17 cellular contexts compared by ENCODE assay signal in the genomic region with DNA sequence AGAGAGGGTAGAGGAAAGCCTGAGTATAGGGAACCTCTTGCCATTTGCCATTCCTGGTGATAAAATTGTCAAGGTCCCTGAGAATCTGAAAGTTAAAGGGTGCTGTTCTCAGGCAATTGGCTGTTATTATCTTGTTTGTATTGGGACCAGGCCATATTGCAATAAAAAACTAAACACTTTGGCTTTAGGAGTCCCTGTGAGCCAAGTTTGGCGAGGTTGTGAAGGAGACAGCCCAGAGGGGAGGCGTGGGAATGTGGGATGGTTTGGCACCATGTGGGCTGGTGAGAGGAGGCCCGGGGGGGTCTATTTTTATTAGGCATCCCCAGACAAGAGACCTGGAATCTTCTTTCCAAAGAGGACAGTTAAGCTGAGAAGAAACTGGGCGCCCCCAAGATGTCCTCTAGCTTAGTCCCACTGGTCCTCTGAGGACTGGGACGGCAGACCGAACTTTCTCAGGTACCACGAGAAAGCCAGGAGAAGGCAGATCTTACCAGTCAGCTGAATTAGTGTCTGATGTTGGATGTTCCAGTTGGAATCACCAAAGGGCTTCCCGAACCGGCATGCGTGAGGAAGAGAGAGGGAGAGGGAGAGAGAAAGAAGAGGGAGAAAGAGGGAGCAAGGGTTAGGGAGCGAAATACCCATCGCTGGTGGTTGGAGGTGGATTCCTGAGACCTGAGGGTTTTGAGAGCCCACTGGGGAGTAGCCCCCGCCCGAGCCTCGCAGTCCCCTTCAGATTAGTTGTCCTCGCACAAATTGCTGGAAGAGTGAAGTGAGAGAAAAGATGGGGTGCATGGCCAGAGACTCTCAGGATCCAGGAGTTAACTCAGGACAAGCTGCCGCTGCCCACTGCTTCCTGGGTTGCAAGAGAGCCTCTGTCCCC. TPM values are rescaled to one million over a fixed set of nuclear protein-coding genes. Genes with fewer than 3 reads are reported as not detected.
A peak's percentile ranks its signal among the peaks of the same experiment; 100 is the strongest.
DNase-seq lines count a peak whose midpoint lies in the region; ATAC-seq, FAIRE-seq and TF ChIP-seq lines count a peak whose summit lies in the region.
"Had no signal": no experiment of that assay in that cellular context is flagged by ENCODE, and none has a peak within 500 bp of the region (broad histone marks: within the 10 kb centered on the region; RNA-seq: fewer than 3 reads in every experiment).

No MANE protein-coding gene starts in this region.

- 89% methylated on average over 17 of the region's 17 CpGs for WGBS in esophagus muscularis mucosa
- WGBS in pancreas, 2 donors, result 82 to 85% methylated on average over 17 of the region's 17 CpGs

- peaks cover 9% of the 10 kb centered on the region for H3K4me1 Mint-ChIP-seq in activated naive CD8-positive, alpha-beta T cell (ENCODE audit: low read depth)
- no peaks in the 10 kb centered on the region for H3K4me1 Mint-ChIP-seq in activated naive CD8-positive, alpha-beta T cell treated with anti-CD3 and anti-CD28 coated beads, Interleukin-2, amount 50 U/mL, for 24 hours
- H3K4me1 Mint-ChIP-seq: B cell had no signal

- H3K27ac ChIP-seq in esophagus muscularis mucosa (replicated peaks in 1 of 4), result no peak overlapping the region
- no peak overlapping the region for H3K27ac ChIP-seq in pancreas
- H3K27ac ChIP-seq: esophagus squamous epithelium, thoracic aorta had no signal

- peaks cover 0 to 6% (median 0%) of the 10 kb centered on the region in 4 donors for H3K9me3 ChIP-seq in esophagus muscularis mucosa
- H3K9me3 ChIP-seq in pancreas, result no peaks in the 10 kb centered on the region
- H3K9me3 ChIP-seq: esophagus squamous epithelium, HAP-1, thoracic aorta had no signal

- peak overlapping the region; percentile 28 for H3K27ac Mint-ChIP-seq in activated naive CD8-positive, alpha-beta T cell
- no peak overlapping the region for H3K27ac Mint-ChIP-seq in activated naive CD8-positive, alpha-beta T cell treated with anti-CD3 and anti-CD28 coated beads, Interleukin-2, amount 50 U/mL, for 24 hours
- H3K27ac Mint-ChIP-seq: B cell, progenitor cell of endocrine pancreas had no signal

- H3K4me3 Mint-ChIP-seq in activated naive CD8-positive, alpha-beta T cell, result no peak overlapping the region
- no peak overlapping the region for H3K4me3 Mint-ChIP-seq in activated naive CD8-positive, alpha-beta T cell treated with anti-CD3 and anti-CD28 coated beads, Interleukin-2, amount 50 U/mL, for 24 hours
- H3K4me3 Mint-ChIP-seq: B cell had no signal

- TF ChIP-seq CTCF in esophagus muscularis mucosa (IDR thresholded peaks at IDR 0.05), result no peak
- TF ChIP-seq CTCF in pancreas (IDR thresholded peaks at IDR 0.05), result no peak

- H3K4me3 ChIP-seq in esophagus muscularis mucosa (no peak overlapping the region), pancreas (no peak overlapping the region)
- H3K4me3 ChIP-seq: esophagus squamous epithelium, HAP-1, lung, thoracic aorta had no signal

- no peaks in the 10 kb centered on the region for H3K27me3 Mint-ChIP-seq in activated naive CD8-positive, alpha-beta T cell
- H3K27me3 Mint-ChIP-seq in activated naive CD8-positive, alpha-beta T cell treated with anti-CD3 and anti-CD28 coated beads, Interleukin-2, amount 50 U/mL, for 24 hours, result no peaks in the 10 kb centered on the region
- H3K27me3 Mint-ChIP-seq: B cell, progenitor cell of endocrine pancreas had no signal

- no peak for DNase-seq in activated naive CD8-positive, alpha-beta T cell treated with anti-CD3 and anti-CD28 coated beads, Interleukin-2, amount 50 U/mL, for 24 hours
- peak; percentile 13 for DNase-seq in NCI-H69 (lab: John Stamatoyannopoulos, UW)
- DNase-seq in esophagus muscularis mucosa (ENCODE audit: extremely low spot score), result peak; percentile 74
- peak in 1 of 6 donors; percentile 27 for DNase-seq in pancreas
- no peak for DNase-seq in NCI-H2171 (lab: John Stamatoyannopoulos, UW)
- DNase-seq: esophagus squamous epithelium; NCI-H187 treated with DMSO at 0.1 percent for 48 hours; NCI-H446; stimulated activated CD8-positive, alpha-beta memory T cell treated with anti-CD3 and anti-CD28 coated beads, Interleukin-4, amount 100 ng/mL, for 48 hours had no signal

- no peak for TF ChIP-seq EP300 in esophagus muscularis mucosa (IDR thresholded peaks at IDR 0.05)

- no peaks in the 10 kb centered on the region for H3K4me1 ChIP-seq in esophagus muscularis mucosa
- H3K4me1 ChIP-seq in pancreas, result peaks cover 0 to 7% (median 7%) of the 10 kb centered on the region in 3 donors
- H3K4me1 ChIP-seq: esophagus squamous epithelium, HAP-1 had no signal

- FAIRE-seq in pancreas (lab: Jason Lieb, UNC), result no peak

- no peak for TF ChIP-seq POLR2A in esophagus muscularis mucosa (IDR thresholded peaks at IDR 0.05; ENCODE audit: low read depth)

- peaks cover 10% of the 10 kb centered on the region for H3K36me3 Mint-ChIP-seq in activated naive CD8-positive, alpha-beta T cell
- H3K36me3 Mint-ChIP-seq in activated naive CD8-positive, alpha-beta T cell treated with anti-CD3 and anti-CD28 coated beads, Interleukin-2, amount 50 U/mL, for 24 hours (ENCODE audit: low read depth), result peaks cover 55% of the 10 kb centered on the region

- H3K36me3 ChIP-seq in esophagus muscularis mucosa (peaks cover 10 to 49% (median 38%) of the 10 kb centered on the region in 4 donors), pancreas (peaks cover 0 to 12% (median 0%) of the 10 kb centered on the region in 3 donors)

- ATAC-seq in activated naive CD8-positive, alpha-beta T cell treated with anti-CD3 and anti-CD28 coated beads, Interleukin-2, amount 50 U/mL, for 24 hours, result no peak
- ATAC-seq in pancreas (peak; percentile 76 to 94 (median 86)), GM19035 (IDR thresholded peaks at IDR 0.05; ENCODE audit: unreplicated experiment) (no peak), HG03469 (IDR thresholded peaks at IDR 0.05; ENCODE audit: unreplicated experiment) (no peak)

- intact Hi-C loops in esophagus muscularis mucosa (cut with DNase I) (no loop called here), pancreas (cut with DNase I) (no loop called here)

- H3K27me3 ChIP-seq in esophagus muscularis mucosa (no peaks in the 10 kb centered on the region), pancreas (no peaks in the 10 kb centered on the region)
- H3K27me3 ChIP-seq: esophagus squamous epithelium had no signal

- no peaks in the 10 kb centered on the region for H3K9me3 Mint-ChIP-seq in activated naive CD8-positive, alpha-beta T cell (ENCODE audit: low read depth)
- no peaks in the 10 kb centered on the region for H3K9me3 Mint-ChIP-seq in activated naive CD8-positive, alpha-beta T cell treated with anti-CD3 and anti-CD28 coated beads, Interleukin-2, amount 50 U/mL, for 24 hours

RNA-seq across cellular contexts. Expression of a gene that starts 24.4 kb away (rescaled TPM):
- total RNA-seq in esophagus muscularis mucosa, result 100 to 1,000 TPM in 3 of 4 donors, 10 to 100 TPM in 1; 90.7 to 147 (median 102) TPM
- total RNA-seq in pancreas, result 10 to 100 TPM; 19.0 to 51.3 (median 25.4) TPM
- polyA plus RNA-seq in pancreas, result 10 to 100 TPM; 60.3 to 80.9 TPM

RNA-seq across cellular contexts. Expression of a gene that starts 29.7 kb away (rescaled TPM):
- 10 to 100 TPM in 1 of 4 donors, 1 to 10 TPM in 3; 4.8 to 10.1 (median 7.6) TPM for total RNA-seq in esophagus muscularis mucosa
- total RNA-seq in pancreas, result 1 to 10 TPM in 2 of 6 donors, under 1 TPM in 4; 0.28 to 1.9 (median 0.83) TPM
- polyA plus RNA-seq in pancreas, result 1 to 10 TPM in 1 of 2 donors, under 1 TPM in 1; 0.57 to 1.6 TPM

Comparison
In these comparisons a context has a peak if more than half of its experiments do, and no peak if none do; other contexts are left out.
1. ATAC-seq: peak in pancreas (4 of 4); none in activated naive CD8-positive, alpha-beta T cell treated with anti-CD3 and anti-CD28 coated beads, Interleukin-2, amount 50 U/mL, for 24 hours (single experiment), GM19035 (single experiment) and HG03469 (single experiment).
2. DNase-seq: peak in NCI-H69 (single experiment) and esophagus muscularis mucosa (single experiment); none in activated naive CD8-positive, alpha-beta T cell treated with anti-CD3 and anti-CD28 coated beads, Interleukin-2, amount 50 U/mL, for 24 hours (single experiment) and NCI-H2171 (single experiment).